In the genomic region with DNA sequence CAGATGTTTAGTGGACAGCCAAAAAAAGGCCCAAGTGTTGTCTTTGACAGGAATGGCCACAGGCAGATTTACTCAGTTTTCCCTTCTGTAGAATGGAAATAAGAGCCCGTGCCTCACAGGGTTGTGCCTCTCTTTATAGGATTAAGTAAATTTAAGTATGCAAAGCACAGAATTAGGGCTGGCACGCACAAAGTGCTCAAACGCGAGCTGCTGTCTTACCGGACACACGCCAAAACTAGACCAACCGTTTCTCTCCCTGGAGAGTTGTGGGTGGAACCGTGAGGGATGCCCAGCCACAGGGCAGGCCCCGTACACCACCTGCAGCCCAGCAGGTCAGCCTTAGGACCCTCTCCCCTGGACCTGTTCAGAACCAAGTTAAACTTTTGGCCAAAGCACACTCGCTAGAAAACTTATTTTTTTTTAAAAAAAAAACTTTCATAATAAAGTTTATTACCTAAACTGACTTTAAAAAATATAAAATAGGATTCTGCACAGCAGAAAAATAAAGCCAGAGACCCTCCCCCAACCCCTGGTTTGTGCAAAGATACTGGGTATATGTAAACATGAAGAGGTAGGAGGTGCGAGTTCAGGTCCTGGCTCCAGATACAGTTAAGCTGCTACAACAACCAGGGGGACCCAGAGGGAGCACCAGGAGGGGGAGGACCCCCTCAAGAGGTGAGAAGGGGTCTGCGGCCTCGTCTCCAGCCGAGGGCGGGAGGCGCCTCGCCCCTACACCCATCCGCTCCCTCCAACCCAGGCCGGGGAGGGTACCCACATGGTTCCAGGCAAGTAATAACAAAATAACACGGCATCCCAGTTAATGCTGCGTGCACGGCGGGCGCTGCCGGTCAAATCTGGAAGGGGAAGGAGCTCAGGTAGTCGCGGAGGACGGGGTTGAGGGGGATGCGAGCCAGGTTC, we compare ENCODE assay signal across 8 cellular contexts.
A peak's percentile ranks its signal among the peaks of the same experiment; 100 is the strongest.
DNase-seq lines count a peak whose midpoint lies in the region; ATAC-seq, FAIRE-seq and TF ChIP-seq lines count a peak whose summit lies in the region.

No MANE protein-coding gene starts in this region.

- FAIRE-seq in GM19239 (lab: Jason Lieb, UNC), result peak; percentile 80

- H3K4me3 ChIP-seq in foreskin fibroblast (ENCODE audit: low read depth in 1 of 2, low read length in 2 of 2), result peak overlapping the region; percentile 69 to 75
- peak overlapping the region; percentile 71 for H3K4me3 ChIP-seq in skeletal muscle cell (ENCODE audit: low read depth, low read length)

- ATAC-seq in HG03139 (IDR thresholded peaks at IDR 0.05; ENCODE audit: unreplicated experiment) (no peak), GM21723 (IDR thresholded peaks at IDR 0.05; ENCODE audit: unreplicated experiment) (no peak)

- no peak for DNase-seq in GM19239 (ENCODE audit: insufficient read length, low spot score)
- DNase-seq in activated CD4-positive, alpha-beta T cell treated with anti-CD3 and anti-CD28 coated beads, Interleukin-2, amount 50 U/mL, for 1 hour, result peak; percentile 8
- no peak for DNase-seq in foreskin fibroblast
- no peak for DNase-seq in skeletal muscle cell (ENCODE audit: low read depth)
- DNase-seq in NCI-H2107 treated with DMSO at 0.1 percent for 48 hours (lab: John Stamatoyannopoulos, UW; ENCODE audit: unreplicated experiment), result no peak
- DNase-seq in dedifferentiated amniotic fluid mesenchymal stem cell (ENCODE audit: extremely low spot score), result no peak

- TF ChIP-seq CTCF in foreskin fibroblast (IDR thresholded peaks at IDR 0.05; ENCODE audit: low read depth, low read length), result no peak
